In genomic region chr6:131924881-131925474, GRCh38 we compare ENCODE assay signal across 1 cellular context.
TF ChIP-seq lines count a peak whose summit lies in the region.

No MANE protein-coding gene starts in this region.

TF ChIP-seq in HEK293, 187 proteins besides CTCF, POLR2A, EP300 and RAD21 (continued from another document):
- no peak for TF ChIP-seq PRDM2 (tag by site-specific recombination; IDR thresholded peaks at IDR 0.05; ENCODE audit: borderline replicate concordance)
- TF ChIP-seq, protein P1, sequence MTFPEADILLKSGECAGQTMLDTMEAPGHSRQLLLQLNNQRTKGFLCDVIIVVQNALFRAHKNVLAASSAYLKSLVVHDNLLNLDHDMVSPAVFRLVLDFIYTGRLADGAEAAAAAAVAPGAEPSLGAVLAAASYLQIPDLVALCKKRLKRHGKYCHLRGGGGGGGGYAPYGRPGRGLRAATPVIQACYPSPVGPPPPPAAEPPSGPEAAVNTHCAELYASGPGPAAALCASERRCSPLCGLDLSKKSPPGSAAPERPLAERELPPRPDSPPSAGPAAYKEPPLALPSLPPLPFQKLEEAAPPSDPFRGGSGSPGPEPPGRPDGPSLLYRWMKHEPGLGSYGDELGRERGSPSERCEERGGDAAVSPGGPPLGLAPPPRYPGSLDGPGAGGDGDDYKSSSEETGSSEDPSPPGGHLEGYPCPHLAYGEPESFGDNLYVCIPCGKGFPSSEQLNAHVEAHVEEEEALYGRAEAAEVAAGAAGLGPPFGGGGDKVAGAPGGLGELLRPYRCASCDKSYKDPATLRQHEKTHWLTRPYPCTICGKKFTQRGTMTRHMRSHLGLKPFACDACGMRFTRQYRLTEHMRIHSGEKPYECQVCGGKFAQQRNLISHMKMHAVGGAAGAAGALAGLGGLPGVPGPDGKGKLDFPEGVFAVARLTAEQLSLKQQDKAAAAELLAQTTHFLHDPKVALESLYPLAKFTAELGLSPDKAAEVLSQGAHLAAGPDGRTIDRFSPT (tag by site-specific recombination; IDR thresholded peaks at IDR 0.05): no peak
- TF ChIP-seq ZNF560 (tag by site-specific recombination; IDR thresholded peaks at IDR 0.05; ENCODE audit: borderline replicate concordance): no peak
- no peak for TF ChIP-seq ZBTB10 (tag by site-specific recombination; IDR thresholded peaks at IDR 0.05)
